In genomic region chr2:71798266-71799012, GRCh38 we compare ENCODE assay signal across 8 cellular contexts.
A peak's percentile ranks its signal among the peaks of the same experiment; 100 is the strongest.
DNase-seq lines count a peak whose midpoint lies in the region; ATAC-seq, FAIRE-seq and TF ChIP-seq lines count a peak whose summit lies in the region.
"Had no signal": no experiment of that assay in that cellular context is flagged by ENCODE, and none has a peak within 500 bp of the region (broad histone marks: within the 10 kb centered on the region; RNA-seq: fewer than 3 reads in every experiment).

No MANE protein-coding gene starts in this region.

- no peak overlapping the region for H3K4me3 ChIP-seq in HEK293 (ENCODE audit: low read depth, low read length)
- no peak overlapping the region for H3K4me3 ChIP-seq in H1 (ENCODE audit: extremely low read depth in 1 of 4, insufficient read depth in 2 of 4, low read depth in 3 of 4, low read length in 4 of 4)

- H3K4me1 ChIP-seq in HEK293 (ENCODE audit: control insufficient read depth, insufficient read depth, low read length) (no peaks in the 10 kb centered on the region), H1 (replicated peaks in 1 of 4; ENCODE audit: control insufficient read depth in 3 of 4, insufficient read depth in 4 of 4, low read length in 3 of 4) (peaks cover 0 to 5% (median 0%) of the 10 kb centered on the region in 4 experiments; a peak in 1 of 7 replicates)

- H2BK12ac ChIP-seq in H1 (ENCODE audit: low read depth, low read length) = no peak overlapping the region

- H3K4ac ChIP-seq in H1 (replicated peaks; ENCODE audit: insufficient read length, low read depth, low read length) = no peak overlapping the region

- no peaks in the 10 kb centered on the region for H4K20me1 ChIP-seq in H1 (replicated peaks in 1 of 2; ENCODE audit: control insufficient read depth in 1 of 2, insufficient read depth in 2 of 2, low read length in 2 of 2)

- H3K79me1 ChIP-seq in H1 (ENCODE audit: low read depth, low read length) = no peaks in the 10 kb centered on the region

- H4K91ac ChIP-seq in H1 (replicated peaks; ENCODE audit: insufficient read length, low read length) = no peak overlapping the region

- H4K8ac ChIP-seq in H1 (ENCODE audit: extremely low read depth, insufficient read depth, low read length) = no peak overlapping the region

- no peaks in the 10 kb centered on the region for H3K27me3 ChIP-seq in H1 (replicated peaks in 1 of 4; ENCODE audit: control insufficient read depth in 3 of 4, extremely low read depth in 1 of 4, insufficient read depth in 3 of 4, low read length in 3 of 4)

- no peak overlapping the region for H2BK120ac ChIP-seq in H1 (replicated peaks; ENCODE audit: low read depth, low read length)

- no peak overlapping the region; the same call in 1 of the 2 replicates for H2BK15ac ChIP-seq in H1 (ENCODE audit: low read length)

- H3K4me2 ChIP-seq in H1 (ENCODE audit: insufficient read depth in 1 of 2, low read depth in 2 of 2, low read length in 2 of 2) = no peak overlapping the region

- FAIRE-seq in H1 (lab: Jason Lieb, UNC) (peak; percentile 60), GM12892 (lab: Jason Lieb, UNC) (no peak)

- H2BK20ac ChIP-seq in H1 (ENCODE audit: low read length) = no peak overlapping the region

- POLR2A ChIA-PET in HEK293 (lab: Yijun Ruan, JAX) = interaction anchor here (0.6 kb wide), 1 partner anchor 240 kb away, joined by 4 read pairs; no protein-coding TSS in a partner anchor
- POLR2A ChIA-PET in H1 (lab: Charles Lee; ENCODE audit: partially characterized antibody) = no interaction called here

- TF ChIP-seq EP300 in H1 (IDR thresholded peaks at IDR 0.05; ENCODE audit: borderline replicate concordance in 1 of 2, low read depth in 2 of 2, low read length in 2 of 2) = no peak

- 71% methylated on average over 8 of the region's 8 CpGs; no CpG with 5 or more reads in 1 of the 2 experiments for WGBS in H1 (ENCODE audit: extremely low coverage in 1 of 2, insufficient coverage in 1 of 2, insufficient read length in 1 of 2, insufficient replicate concordance in 2 of 2, low coverage in 1 of 2, low lambda C conversion rate in 2 of 2, missing lambda C conversion rate in 1 of 2), 2 experiments

- no peaks in the 10 kb centered on the region for H3K36me3 ChIP-seq in HEK293 (ENCODE audit: control insufficient read depth in 2 of 2, insufficient read depth in 1 of 2, low read length in 2 of 2)
- no peaks in the 10 kb centered on the region for H3K36me3 ChIP-seq in H1 (ENCODE audit: control insufficient read depth in 2 of 4, insufficient read depth in 4 of 4, low read length in 3 of 4)

- no peak overlapping the region for H2BK5ac ChIP-seq in H1 (ENCODE audit: low read depth, low read length)

- H2AFZ ChIP-seq in H1 (ENCODE audit: low read length) = no peak overlapping the region

- peak; percentile 81 to 91 for TF ChIP-seq RAD21 in H1 (IDR thresholded peaks at IDR 0.05 in 1 of 2, conservative IDR thresholded peaks at IDR 0.05 in 1 of 2; ENCODE audit: low read depth in 2 of 2, low read length in 2 of 2)

- CTCF ChIA-PET in HEK293 (lab: Yijun Ruan, JAX) (interaction anchor here (0.5 to 4.8 kb wide), 38 partner anchors 8 to 947 kb away, joined by 3 to 41 read pairs (median 4); no protein-coding TSS in a partner anchor), H1 (lab: Charles Lee; ENCODE audit: partially characterized antibody) (interaction anchor here (0.6 to 14.8 kb wide), 55 partner anchors 9 to 1109 kb away, joined by 3 to 386 read pairs (median 4); no protein-coding TSS in a partner anchor)

- H3K27ac ChIP-seq in HEK293 (ENCODE audit: extremely low read depth, low read depth, low read length) (no peak overlapping the region), H1 (ENCODE audit: low read depth, low read length) (no peak overlapping the region)

- no peak overlapping the region for H3K14ac ChIP-seq in H1 (ENCODE audit: insufficient read length)

- no peak for TF ChIP-seq POLR2A in H1 (IDR thresholded peaks at IDR 0.05; ENCODE audit: control extremely low read depth in 1 of 2, low read depth in 2 of 2, low read length in 2 of 2)
- TF ChIP-seq POLR2A in GM12892 (IDR thresholded peaks at IDR 0.05; ENCODE audit: low read depth, low read length) = no peak

- H4K5ac ChIP-seq in H1 (ENCODE audit: insufficient read length, low read depth, low read length) = no peak overlapping the region

- H3K79me2 ChIP-seq in H1 (ENCODE audit: control insufficient read depth in 1 of 2, insufficient read depth in 2 of 2, low read length in 2 of 2) = no peaks in the 10 kb centered on the region

- no peak overlapping the region for H3K23ac ChIP-seq in H1 (ENCODE audit: insufficient read length)

- H3K23me2 ChIP-seq in H1 (ENCODE audit: low read depth, low read length) = no peaks in the 10 kb centered on the region

- peak; percentile 47; the same call in 1 of the 2 replicates for TF ChIP-seq CTCF in HEK293 (tag by site-specific recombination; IDR thresholded peaks at IDR 0.05)
- TF ChIP-seq CTCF in H1 (IDR thresholded peaks at IDR 0.05; ENCODE audit: control extremely low read depth in 1 of 3, insufficient read depth in 1 of 3, low read depth in 1 of 3, low read length in 3 of 3) = peak; percentile 89 to 99 (median 92)

- no peak for ATAC-seq in GM21576 (IDR thresholded peaks at IDR 0.05; ENCODE audit: unreplicated experiment)

- peak; percentile 61 for DNase-seq in ELR (ENCODE audit: low read depth)
- DNase-seq in OCI-M1 (lab: John Stamatoyannopoulos, UW) = peak; percentile 23
- DNase-seq in H1 (ENCODE audit: low read depth in 1 of 2, low spot score in 2 of 2) = peak; percentile 39 to 83
- peak; percentile 81 for DNase-seq in mesenteric fat pad (ENCODE audit: low spot score)
- no peak for DNase-seq in GM12892 (ENCODE audit: insufficient read length)
- DNase-seq: activated B cell treated with CpG ODN at 0.5 μM for 24 hours had no signal

- H2AK5ac ChIP-seq in H1 (ENCODE audit: low read depth, low read length) = no peak overlapping the region

- no peak overlapping the region for H3K56ac ChIP-seq in H1 (replicated peaks; ENCODE audit: insufficient read length, low read depth, low read length)

- no peak overlapping the region for H3K9ac ChIP-seq in H1 (replicated peaks in 1 of 4; ENCODE audit: extremely low read depth in 1 of 4, low read depth in 3 of 4, low read length in 3 of 4)

- H3K9me3 ChIP-seq in HEK293 (ENCODE audit: control insufficient read depth, insufficient read depth, low read depth, low read length) = no peaks in the 10 kb centered on the region
- no peaks in the 10 kb centered on the region for H3K9me3 ChIP-seq in H1 (ENCODE audit: insufficient read depth in 2 of 2, low read depth in 1 of 2, low read length in 1 of 2)

- peak overlapping the region; percentile 60 for H3K18ac ChIP-seq in H1 (ENCODE audit: extremely low read depth, low read length)

TF ChIP-seq in HEK293, 187 proteins besides CTCF, POLR2A, EP300 and RAD21:
- TF ChIP-seq ZNF654 (tag by site-specific recombination; IDR thresholded peaks at IDR 0.05; ENCODE audit: low read depth) (peak; percentile 9; the same call in 1 of the 2 replicates), ZNF837 (tag by site-specific recombination; IDR thresholded peaks at IDR 0.05) (no peak), PRDM6 (tag by site-specific recombination; IDR thresholded peaks at IDR 0.05) (no peak), ZNF2 (tag by site-specific recombination; IDR thresholded peaks at IDR 0.05) (no peak), TRIM28 (IDR thresholded peaks at IDR 0.05; ENCODE audit: borderline replicate concordance, low read length) (no peak), MEIS1 (CRISPR knock-in tag; IDR thresholded peaks at IDR 0.05; ENCODE audit: borderline replicate concordance) (no peak)
TF ChIP-seq in HEK293: peak in this region for 1.

TF ChIP-seq in H1, 55 proteins besides CTCF, POLR2A, EP300 and RAD21:
- TF ChIP-seq YY1 (IDR thresholded peaks at IDR 0.05; ENCODE audit: low read depth, low read length) (0 out of 2 replicates have a peak, but pooled peaks have one; percentile 21), TEAD4 (IDR thresholded peaks at IDR 0.05; ENCODE audit: low read depth, low read length) (no peak), TCF12 (IDR thresholded peaks at IDR 0.05; ENCODE audit: low read depth, low read length) (0 out of 2 replicates have a peak, but pooled peaks have one; percentile 22), KDM5A (IDR thresholded peaks at IDR 0.05; ENCODE audit: low read length) (no peak), SRF (IDR thresholded peaks at IDR 0.05; ENCODE audit: low read depth, low read length) (no peak), RXRA (IDR thresholded peaks at IDR 0.05; ENCODE audit: insufficient read depth, low read depth, low read length) (0 out of 2 replicates have a peak, but pooled peaks have one; percentile 73)
TF ChIP-seq in H1: peak in this region for 3.
